8 cellular contexts compared by ENCODE assay signal in genomic region chr19:58305932-58306323, GRCh38. TPM values are rescaled to one million over a fixed set of nuclear protein-coding genes. Genes with fewer than 3 reads are reported as not detected.
DNase-seq lines count a peak whose midpoint lies in the region; ATAC-seq and TF ChIP-seq lines count a peak whose summit lies in the region.

No MANE protein-coding gene starts in this region.

- no peak overlapping the region for H2AFZ ChIP-seq in SU-DHL-6 (ENCODE audit: low read depth, low read length, severe bottlenecking)

- H3K4me2 ChIP-seq in SU-DHL-6 (ENCODE audit: low read depth, low read length, poor library complexity, severe bottlenecking), result peak overlapping the region; percentile 72

- peaks cover 16% of the 10 kb centered on the region for H3F3A ChIP-seq in SU-DHL-6 (ENCODE audit: insufficient read depth)

- H3K27ac ChIP-seq in SU-DHL-6 (ENCODE audit: low read depth, low read length) (peak overlapping the region; percentile 32; the same call in 1 of the 2 replicates), skeletal muscle tissue (ENCODE audit: low read depth, low read length) (peak overlapping the region; percentile 91)

- H3K27me3 ChIP-seq in SU-DHL-6 (ENCODE audit: low read length) (no peaks in the 10 kb centered on the region), skeletal muscle tissue (ENCODE audit: control insufficient read depth in 3 of 3, insufficient read depth in 3 of 3, low read length in 3 of 3) (no peaks in the 10 kb centered on the region)

- DNase-seq in DMS 273 (lab: John Stamatoyannopoulos, UW; ENCODE audit: unreplicated experiment) (peak; percentile 33), DMS 273 treated with DMSO at 0.1 percent for 48 hours (lab: John Stamatoyannopoulos, UW) (no peak), foreskin fibroblast (no peak), NCI-H69 (lab: John Stamatoyannopoulos, UW) (no peak)

- H3K4me3 ChIP-seq in SU-DHL-6 (ENCODE audit: insufficient read depth, low read length, poor library complexity, severe bottlenecking) (peak overlapping the region; percentile 71), foreskin fibroblast (ENCODE audit: low read depth in 1 of 2, low read length in 2 of 2) (peak overlapping the region; percentile 63 to 87), skeletal muscle tissue (ENCODE audit: low read length in 3 of 3) (peak overlapping the region; percentile 84 to 100 (median 99))

- H3K9me3 ChIP-seq in SU-DHL-6 (ENCODE audit: insufficient read depth, low read length) (no peaks in the 10 kb centered on the region), skeletal muscle tissue (ENCODE audit: control insufficient read depth in 3 of 3, low read length in 3 of 3) (peaks cover 0 to 4% (median 0%) of the 10 kb centered on the region in 3 donors)

- H3K9me2 ChIP-seq in SU-DHL-6 (replicated peaks; ENCODE audit: insufficient read depth, low read length), result no peaks in the 10 kb centered on the region

- 0 out of 2 replicates have a peak, but pooled peaks cover 2% of the 10 kb centered on the region for H4K20me1 ChIP-seq in SU-DHL-6 (ENCODE audit: low read depth, low read length)

- ATAC-seq in GM18861 (IDR thresholded peaks at IDR 0.05; ENCODE audit: unreplicated experiment) (no peak), GM18873 (IDR thresholded peaks at IDR 0.05; ENCODE audit: low FRiP score, unreplicated experiment) (no peak)

- H3K9ac ChIP-seq in SU-DHL-6 (ENCODE audit: low read length) (peak overlapping the region; percentile 74), skeletal muscle tissue (ENCODE audit: low read depth in 1 of 3, low read length in 3 of 3) (peak overlapping the region; percentile 93 to 96 (median 95))

- H3K4me1 ChIP-seq in skeletal muscle tissue (ENCODE audit: control insufficient read depth in 3 of 3, insufficient read depth in 3 of 3, low read length in 3 of 3), result peaks cover 9 to 18% (median 13%) of the 10 kb centered on the region in 3 donors

- peaks cover 41% of the 10 kb centered on the region for H3K79me2 ChIP-seq in SU-DHL-6 (ENCODE audit: insufficient read depth, low read length)

- TF ChIP-seq CTCF in SU-DHL-6 (IDR thresholded peaks at IDR 0.05; ENCODE audit: insufficient read depth, low read length, poor library complexity, severe bottlenecking), result no peak
- TF ChIP-seq CTCF in foreskin fibroblast (IDR thresholded peaks at IDR 0.05; ENCODE audit: low read depth, low read length), result no peak

- H3K36me3 ChIP-seq in SU-DHL-6 (ENCODE audit: low read length), result peaks cover 24% of the 10 kb centered on the region
- peaks cover 12 to 27% (median 24%) of the 10 kb centered on the region in 3 donors for H3K36me3 ChIP-seq in skeletal muscle tissue (ENCODE audit: control insufficient read depth in 3 of 3, insufficient read depth in 3 of 3, low read length in 3 of 3)

RNA-seq across cellular contexts. Expression of gene ERVK3-1, which starts 0.8 kb away (rescaled TPM):
- total RNA-seq in skeletal muscle tissue, result 14.1 TPM

RNA-seq across cellular contexts. Expression of gene ZSCAN22, which starts 20.9 kb away (rescaled TPM):
- total RNA-seq in skeletal muscle tissue, result 2.6 TPM

RNA-seq across cellular contexts. Expression of gene ZNF8, which starts 27.2 kb away (rescaled TPM):
- total RNA-seq in skeletal muscle tissue, result 6.3 TPM

RNA-seq across cellular contexts. Expression of gene A1BG, which starts 47.4 kb away (rescaled TPM):
- under 0.01 TPM for total RNA-seq in skeletal muscle tissue

RNA-seq across cellular contexts. Expression of gene ZNF497, which starts 56.6 kb away (rescaled TPM):
- total RNA-seq in skeletal muscle tissue, result 2.1 TPM
